Comparison of ENCODE assay signal across 8 cellular contexts in the genomic region with DNA sequence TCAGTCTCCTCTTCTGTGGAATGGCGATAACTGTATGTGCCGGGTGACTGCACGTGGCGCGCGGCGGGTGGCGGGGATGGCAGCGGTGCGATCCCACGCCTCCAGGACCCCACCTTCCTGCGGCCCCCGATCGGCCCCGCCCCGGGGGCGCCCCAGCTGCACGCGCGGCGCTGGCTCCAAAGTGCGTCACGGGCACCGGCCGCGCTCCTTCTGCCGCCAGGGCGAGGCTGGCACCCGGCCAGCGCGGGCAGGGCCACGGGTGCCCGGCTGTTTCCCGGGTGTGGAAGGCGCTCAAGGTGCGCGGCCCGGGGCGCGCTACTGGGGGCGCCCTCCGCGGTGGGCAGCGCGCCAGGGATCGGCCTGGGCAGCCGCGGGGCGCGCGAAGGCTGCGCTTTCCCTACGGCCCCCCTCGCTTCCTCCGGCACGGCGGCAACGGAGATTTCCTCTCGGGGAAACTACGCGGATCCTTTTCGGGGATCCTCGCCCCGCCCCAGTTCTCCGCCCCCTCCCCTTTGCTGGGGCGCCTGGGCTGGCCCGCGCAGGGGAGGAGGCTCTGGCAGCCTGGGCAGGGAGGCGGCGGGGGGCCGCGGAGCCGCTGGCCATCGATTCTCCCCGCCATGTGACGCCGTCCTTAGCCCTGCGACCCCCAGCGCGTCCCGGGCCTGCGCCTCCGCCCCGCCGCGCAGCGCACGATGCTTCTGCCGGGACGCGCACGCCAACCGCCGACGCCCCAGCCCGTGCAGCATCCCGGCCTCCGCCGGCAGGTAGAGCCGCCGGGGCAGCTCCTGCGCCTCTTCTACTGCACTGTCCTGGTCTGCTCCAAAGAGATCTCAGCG. TPM values are rescaled to one million over a fixed set of nuclear protein-coding genes. Genes with fewer than 3 reads are reported as not detected.
DNase-seq lines count a peak whose midpoint lies in the region; ATAC-seq, FAIRE-seq and TF ChIP-seq lines count a peak whose summit lies in the region.

A gene with protein sequence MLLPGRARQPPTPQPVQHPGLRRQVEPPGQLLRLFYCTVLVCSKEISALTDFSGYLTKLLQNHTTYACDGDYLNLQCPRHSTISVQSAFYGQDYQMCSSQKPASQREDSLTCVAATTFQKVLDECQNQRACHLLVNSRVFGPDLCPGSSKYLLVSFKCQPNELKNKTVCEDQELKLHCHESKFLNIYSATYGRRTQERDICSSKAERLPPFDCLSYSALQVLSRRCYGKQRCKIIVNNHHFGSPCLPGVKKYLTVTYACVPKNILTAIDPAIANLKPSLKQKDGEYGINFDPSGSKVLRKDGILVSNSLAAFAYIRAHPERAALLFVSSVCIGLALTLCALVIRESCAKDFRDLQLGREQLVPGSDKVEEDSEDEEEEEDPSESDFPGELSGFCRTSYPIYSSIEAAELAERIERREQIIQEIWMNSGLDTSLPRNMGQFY (plus strand): TSS at position 545 of the 836 bp plus-strand sequence. CDS start 148 bp downstream, at position 693.

- CTCF ChIA-PET in HepG2 (lab: Yijun Ruan, JAX; ENCODE audit: low intra/inter-chr PET ratio, low total read pairs): no interaction called here

- H3K4me3 ChIP-seq in MG63 (peak within 1 kb of the TSS; percentile 53), HepG2 (replicated peaks in 1 of 3; ENCODE audit: insufficient read depth in 1 of 3, low read depth in 2 of 3, low read length in 3 of 3) (peak within 1 kb of the TSS; percentile 21 to 69 (median 53))

- DNase-seq in Ammon's horn (ENCODE audit: low spot score) (peak; percentile 50), MG63 (peak; percentile 50), dermis blood vessel endothelial cell (peak; percentile 74), HepG2 (ENCODE audit: low spot score) (no peak)
- peak; percentile 72 to 79 for DNase-seq in activated CD4-positive, alpha-beta T cell treated with anti-CD3 and anti-CD28 coated beads, Interleukin-2, amount 50 U/mL, for 4 hours
- peak; percentile 75 to 80 for DNase-seq in stimulated activated CD4-positive, alpha-beta T cell treated with anti-CD3 and anti-CD28 coated beads, Interleukin-2, amount 100 ng/mL, for 24 hours

- peak within 1 kb of the TSS; percentile 84 for H3K4me2 ChIP-seq in HepG2 (ENCODE audit: low read depth, low read length)

- TF ChIP-seq CTCF in HepG2 (CRISPR knock-in tag; IDR thresholded peaks at IDR 0.05): no peak

- peak within 1 kb of the TSS; percentile 49 for H2AFZ ChIP-seq in HepG2 (ENCODE audit: low read length)

- TF ChIP-seq POLR2A in HepG2 (IDR thresholded peaks at IDR 0.05; ENCODE audit: insufficient read depth in 1 of 2, low read depth in 2 of 2, low read length in 2 of 2): no peak

- no TSS peak for BruUV-seq in HepG2 (replicated peaks; lab: Mats Ljungman, UMichigan)

- peak; percentile 89 for ATAC-seq in HepG2
- no peak for ATAC-seq in GM21717 (IDR thresholded peaks at IDR 0.05; ENCODE audit: unreplicated experiment)
- ATAC-seq in GM21737 (IDR thresholded peaks at IDR 0.05; ENCODE audit: unreplicated experiment): no peak

- TF ChIP-seq EP300 in HepG2 (IDR thresholded peaks at IDR 0.05; ENCODE audit: low read depth in 2 of 2, low read length in 2 of 2): no peak
- no peak for TF ChIP-seq EP300 in HepG2 (CRISPR knock-in tag; IDR thresholded peaks at IDR 0.05; ENCODE audit: borderline replicate concordance)

- no peaks in the 10 kb centered on the region for H3K79me2 ChIP-seq in HepG2 (ENCODE audit: insufficient read depth, low read length)

- intact Hi-C loops in HepG2 (cut with micrococcal nuclease; ENCODE audit: unreplicated experiment): loop anchor here (10.0 kb wide), 1 partner anchor 908 kb away; no protein-coding TSS in a partner anchor

- TF ChIP-seq RAD21 in HepG2 (CRISPR knock-in tag; IDR thresholded peaks at IDR 0.05): no peak

- in situ Hi-C loops in HepG2 (cut with HindIII; ENCODE audit: extremely low pct_ligation_motif_present, low pct_unique_long_range_greater_than_20kb): loop anchor here (5.0 kb wide), 1 partner anchor 180 kb away; no protein-coding TSS in a partner anchor

- H3K27me3 ChIP-seq in MG63: no peaks in the 10 kb centered on the region
- H3K27me3 ChIP-seq in HepG2 (ENCODE audit: control insufficient read depth in 1 of 2, insufficient read depth in 2 of 2, low read length in 2 of 2): peaks cover 5 to 31% of the 10 kb centered on the region in 2 experiments

- no peaks in the 10 kb centered on the region for H3K9me3 ChIP-seq in MG63
- H3K9me3 ChIP-seq in HepG2 (ENCODE audit: low read length): no peaks in the 10 kb centered on the region

- H3K9ac ChIP-seq in HepG2 (ENCODE audit: insufficient read depth, low read depth, low read length): peak within 1 kb of the TSS; percentile 32

- H3K36me3 ChIP-seq in MG63: no peaks in the 10 kb centered on the region
- H3K36me3 ChIP-seq in HepG2 (replicated peaks in 1 of 2; ENCODE audit: control insufficient read depth in 1 of 2, insufficient read depth in 2 of 2, low read length in 2 of 2): no peaks in the 10 kb centered on the region

- WGBS in HepG2 (ENCODE audit: low lambda C conversion rate): no CpG with 5 or more reads among the region's 103 CpGs

- POLR2A ChIA-PET in HepG2 (lab: Yijun Ruan, JAX): interaction anchor here (1.5 kb wide), 1 partner anchor 17 kb away, joined by 3 read pairs; no protein-coding TSS in a partner anchor

- FAIRE-seq in HepG2 (lab: Jason Lieb, UNC): no peak

- no peaks in the 10 kb centered on the region for H4K20me1 ChIP-seq in HepG2 (ENCODE audit: insufficient read depth, low read length)

- peaks cover 19% of the 10 kb centered on the region for H3K4me1 ChIP-seq in HepG2 (ENCODE audit: insufficient read depth, low read length)

- H3K27ac ChIP-seq in HepG2 (ENCODE audit: extremely low read length, insufficient read depth, low read length): no peak within 1 kb of the TSS

TF ChIP-seq in HepG2, 621 proteins besides CTCF, POLR2A, EP300 and RAD21 (continues in another document):
- TF ChIP-seq, protein P1, sequence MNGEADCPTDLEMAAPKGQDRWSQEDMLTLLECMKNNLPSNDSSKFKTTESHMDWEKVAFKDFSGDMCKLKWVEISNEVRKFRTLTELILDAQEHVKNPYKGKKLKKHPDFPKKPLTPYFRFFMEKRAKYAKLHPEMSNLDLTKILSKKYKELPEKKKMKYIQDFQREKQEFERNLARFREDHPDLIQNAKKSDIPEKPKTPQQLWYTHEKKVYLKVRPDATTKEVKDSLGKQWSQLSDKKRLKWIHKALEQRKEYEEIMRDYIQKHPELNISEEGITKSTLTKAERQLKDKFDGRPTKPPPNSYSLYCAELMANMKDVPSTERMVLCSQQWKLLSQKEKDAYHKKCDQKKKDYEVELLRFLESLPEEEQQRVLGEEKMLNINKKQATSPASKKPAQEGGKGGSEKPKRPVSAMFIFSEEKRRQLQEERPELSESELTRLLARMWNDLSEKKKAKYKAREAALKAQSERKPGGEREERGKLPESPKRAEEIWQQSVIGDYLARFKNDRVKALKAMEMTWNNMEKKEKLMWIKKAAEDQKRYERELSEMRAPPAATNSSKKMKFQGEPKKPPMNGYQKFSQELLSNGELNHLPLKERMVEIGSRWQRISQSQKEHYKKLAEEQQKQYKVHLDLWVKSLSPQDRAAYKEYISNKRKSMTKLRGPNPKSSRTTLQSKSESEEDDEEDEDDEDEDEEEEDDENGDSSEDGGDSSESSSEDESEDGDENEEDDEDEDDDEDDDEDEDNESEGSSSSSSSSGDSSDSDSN (CRISPR knock-in tag; IDR thresholded peaks at IDR 0.05): peak; percentile 63; the same call in 1 of the 2 replicates

RNA-seq across cellular contexts. Expression of the gene that starts here (rescaled TPM):
- total RNA-seq in MG63 (2014; rRNA removed; shearing (Covaris generic); ENCODE audit: low replicate concordance): not detected in 2 replicates
- total RNA-seq in dermis blood vessel endothelial cell (17.9 and 39.7 TPM in 2 replicates), HepG2 (2016; rRNA removed; fragmentation: Illumina TruSeq; extraction: Trizol) (0.29 TPM in 1 of 2 replicates, not detected in the other)
- total RNA-seq in HepG2 (2016; cell fraction: cytosol; rRNA removed; fragmentation: Illumina TruSeq; extraction: Trizol; ENCODE audit: low read depth): not detected in 2 replicates
- not detected in 2 replicates for total RNA-seq in HepG2 (2016; cell fraction: insoluble cytoplasmic fraction; rRNA removed; fragmentation: Illumina TruSeq; extraction: Trizol)
- 0.14 TPM in 1 of 2 replicates, not detected in the other for total RNA-seq in HepG2 (2016; cell fraction: membrane; rRNA removed; fragmentation: Illumina TruSeq; extraction: Trizol)
- total RNA-seq in HepG2 (2016; cell fraction: nucleus; rRNA removed; fragmentation: Illumina TruSeq; extraction: Trizol): not detected in 2 replicates
- polyA plus RNA-seq in HepG2 (2011; rRNA removed): 0.33 and 0.34 TPM in 2 replicates
- 0.40 and 0.54 TPM in 2 replicates for polyA plus RNA-seq in HepG2 (2011; cell fraction: cytosol; rRNA removed)
- polyA plus RNA-seq in HepG2 (2011; cell fraction: nucleus; rRNA removed): 0.12 and 0.55 TPM in 2 replicates
- 0.67 and 0.79 TPM in 2 replicates for polyA plus RNA-seq in HepG2 (2012)
- 0.09 TPM in 1 of 2 replicates, not detected in the other for polyA plus RNA-seq in HepG2 (2016; cell fraction: cytosol; fragmentation: Illumina TruSeq; extraction: Trizol; ENCODE audit: low read depth)
- not detected in 2 replicates for polyA plus RNA-seq in HepG2 (2016; cell fraction: insoluble cytoplasmic fraction; fragmentation: Illumina TruSeq; extraction: Trizol; ENCODE audit: low read depth)
- 0.22 TPM in 1 of 2 replicates, not detected in the other for polyA plus RNA-seq in HepG2 (2016; cell fraction: membrane; fragmentation: Illumina TruSeq; extraction: Trizol; ENCODE audit: low read depth)
- polyA plus RNA-seq in HepG2 (2016; cell fraction: nucleus; fragmentation: Illumina TruSeq; extraction: Trizol; ENCODE audit: insufficient read depth, low read depth): not detected in 2 replicates
- polyA minus RNA-seq in HepG2 (2011; rRNA and poly(A)+ RNA removed; ENCODE audit: low replicate concordance): 1.4 and 58.2 TPM in 2 replicates
- not detected in 2 replicates for polyA minus RNA-seq in HepG2 (2011; cell fraction: cytosol; rRNA and poly(A)+ RNA removed)
- 0.52 TPM in 1 of 2 replicates, not detected in the other for polyA minus RNA-seq in HepG2 (2011; cell fraction: nucleus; rRNA and poly(A)+ RNA removed)

Comparison
In these comparisons a context has a peak if more than half of its experiments do, and no peak if none do; other contexts are left out.
1. RNA of the gene that starts here (total RNA-seq): 17.9 to 39.7 TPM in dermis blood vessel endothelial cell; 0.14 to 0.29 TPM in HepG2 and not detected in MG63; every median in the first group is over 10 times any median in the second.
2. Peak in DNase-seq and H3K4me3 ChIP-seq in MG63; RNA of the gene not detected or under 1 TPM.